20 cellular contexts compared by ENCODE assay signal in the genomic region with DNA sequence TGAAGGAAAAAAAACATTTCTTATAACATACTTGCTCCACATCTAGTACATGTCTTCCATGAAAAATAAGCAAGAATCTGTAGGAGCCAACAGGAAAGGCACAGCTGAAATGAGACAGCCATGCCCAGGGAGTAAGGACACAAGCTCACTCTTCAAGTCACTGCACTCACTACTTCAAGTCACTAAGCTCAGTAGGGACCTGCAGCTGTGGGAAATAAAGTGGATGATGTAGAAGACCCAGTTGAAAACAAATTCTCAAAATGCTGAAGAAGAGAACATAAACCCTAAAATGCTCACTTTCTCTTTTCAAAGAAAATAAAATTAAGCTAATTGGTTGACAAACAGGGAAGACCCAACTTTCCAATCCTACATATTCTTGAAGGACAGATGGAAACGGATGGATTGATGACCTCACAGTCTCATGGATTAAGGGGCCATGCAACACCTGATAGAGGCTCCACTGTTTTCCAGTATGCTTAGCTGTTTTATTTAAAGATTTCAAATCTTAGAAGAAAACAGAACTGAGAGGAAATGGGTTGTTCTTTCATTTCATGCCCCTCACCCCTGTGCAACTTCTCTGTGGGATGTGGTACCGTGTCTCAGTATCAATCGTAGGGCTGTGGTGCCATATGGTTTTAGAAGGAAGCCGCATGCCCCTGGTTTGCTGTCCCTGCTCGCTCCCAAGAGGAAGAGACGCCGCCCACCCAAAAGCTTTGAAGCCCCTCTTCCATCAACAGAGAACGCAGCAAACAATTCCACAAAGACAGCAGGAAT.
A peak's percentile ranks its signal among the peaks of the same experiment; 100 is the strongest.
DNase-seq lines count a peak whose midpoint lies in the region; ATAC-seq and TF ChIP-seq lines count a peak whose summit lies in the region.
"Had no signal": no experiment of that assay in that cellular context is flagged by ENCODE, and none has a peak within 500 bp of the region (broad histone marks: within the 10 kb centered on the region; RNA-seq: fewer than 3 reads in every experiment).

No MANE protein-coding gene starts in this region.

- no peaks in the 10 kb centered on the region for H3K27me3 Mint-ChIP-seq in T-helper 2 cell treated with Interferon-gamma antibody and Interleukin-4, amounts not matched to agents 5 μg/mL and 100 μg/mL, for 36 hours (ENCODE audit: low read depth)
- no peaks in the 10 kb centered on the region for H3K27me3 Mint-ChIP-seq in mesothelial cell of epicardium (ENCODE audit: low read depth)

- H3K27me3 ChIP-seq in BLaER1: no peaks in the 10 kb centered on the region
- H3K27me3 ChIP-seq: ascending aorta, sigmoid colon, suprapubic skin had no signal

- no peak overlapping the region for H3K9ac ChIP-seq in BLaER1

- no peak overlapping the region for H3K27ac Mint-ChIP-seq in T-helper 2 cell treated with Interferon-gamma antibody and Interleukin-4, amounts not matched to agents 5 μg/mL and 100 μg/mL, for 36 hours
- no peak overlapping the region for H3K27ac Mint-ChIP-seq in mesothelial cell of epicardium

- H3K36me3 ChIP-seq in BLaER1: no peaks in the 10 kb centered on the region
- H3K36me3 ChIP-seq: ascending aorta, sigmoid colon, suprapubic skin had no signal

- H3K4me1 ChIP-seq in BLaER1: peaks cover 19% of the 10 kb centered on the region
- H3K4me1 ChIP-seq: ascending aorta, sigmoid colon, suprapubic skin had no signal

- no peak overlapping the region for H3K4me3 ChIP-seq in BLaER1
- H3K4me3 ChIP-seq: ascending aorta, sigmoid colon, suprapubic skin had no signal

- no peak overlapping the region for H3K27ac ChIP-seq in BLaER1
- H3K27ac ChIP-seq: ascending aorta, sigmoid colon, suprapubic skin had no signal

- H3K4me3 Mint-ChIP-seq in T-helper 2 cell treated with Interferon-gamma antibody and Interleukin-4, amounts not matched to agents 5 μg/mL and 100 μg/mL, for 36 hours: peak overlapping the region; percentile 26
- H3K4me3 Mint-ChIP-seq in mesothelial cell of epicardium: no peak overlapping the region

- H3K4me2 ChIP-seq in BLaER1: peak overlapping the region; percentile 47; the same call in 1 of the 2 replicates

- no peaks in the 10 kb centered on the region for H4K20me1 ChIP-seq in BLaER1

- H3K9me3 ChIP-seq in BLaER1: no peaks in the 10 kb centered on the region
- H3K9me3 ChIP-seq: ascending aorta, sigmoid colon, suprapubic skin had no signal

- peak; percentile 82 for ATAC-seq in GM18907 (IDR thresholded peaks at IDR 0.05; ENCODE audit: unreplicated experiment)
- ATAC-seq in HG02852 (IDR thresholded peaks at IDR 0.05; ENCODE audit: unreplicated experiment): peak; percentile 55

- no peaks in the 10 kb centered on the region for H3K9me3 Mint-ChIP-seq in T-helper 2 cell treated with Interferon-gamma antibody and Interleukin-4, amounts not matched to agents 5 μg/mL and 100 μg/mL, for 36 hours
- H3K9me3 Mint-ChIP-seq in mesothelial cell of epicardium: no peaks in the 10 kb centered on the region

- TF ChIP-seq CTCF in mesothelial cell of epicardium (IDR thresholded peaks at IDR 0.05; ENCODE audit: unreplicated experiment): no peak

- no peaks in the 10 kb centered on the region for H3K36me3 Mint-ChIP-seq in T-helper 2 cell treated with Interferon-gamma antibody and Interleukin-4, amounts not matched to agents 5 μg/mL and 100 μg/mL, for 36 hours (ENCODE audit: low read depth)
- H3K36me3 Mint-ChIP-seq in mesothelial cell of epicardium: peaks cover 13% of the 10 kb centered on the region

- peaks cover 13% of the 10 kb centered on the region for H3K4me1 Mint-ChIP-seq in T-helper 2 cell treated with Interferon-gamma antibody and Interleukin-4, amounts not matched to agents 5 μg/mL and 100 μg/mL, for 36 hours (ENCODE audit: low read depth)
- no peaks in the 10 kb centered on the region for H3K4me1 Mint-ChIP-seq in mesothelial cell of epicardium

- no peak for DNase-seq in T-helper 2 cell treated with Interferon-gamma antibody and Interleukin-4, amounts not matched to agents 5 μg/mL and 100 μg/mL, for 36 hours (ENCODE audit: low spot score)
- DNase-seq in stimulated activated CD8-positive, alpha-beta memory T cell treated with anti-CD3 and anti-CD28 coated beads, Interleukin-4, amount 100 ng/mL, for 48 hours: no peak
- DNase-seq in mesothelial cell of epicardium (ENCODE audit: low spot score in 2 of 2, unreplicated experiment in 2 of 2): no peak
- no peak for DNase-seq in NOMO-1 treated with dmso at 0.1 percent for 144 hours (lab: John Stamatoyannopoulos, UW; ENCODE audit: unreplicated experiment)
- DNase-seq in activated CD4-positive, alpha-beta T cell treated with anti-CD3 and anti-CD28 coated beads, Interleukin-2, amount 50 U/mL, for 1 hour: no peak
- DNase-seq: activated gamma-delta T cell treated with Interleukin-2 at 50 U/mL for 16 hours; hypothalamus; NCI-H1092 treated with DMSO at 0.1 percent for 48 hours; NCI-H2171; NCI-H774; occipital lobe; RPMI8226; sigmoid colon; stimulated activated CD4-positive, alpha-beta T cell treated with anti-CD3 and anti-CD28 coated beads, Interleukin-2, amount 100 ng/mL, for 24 hours; SW 1271 had no signal
